1 cellular context compared by ENCODE assay signal in the genomic region with DNA sequence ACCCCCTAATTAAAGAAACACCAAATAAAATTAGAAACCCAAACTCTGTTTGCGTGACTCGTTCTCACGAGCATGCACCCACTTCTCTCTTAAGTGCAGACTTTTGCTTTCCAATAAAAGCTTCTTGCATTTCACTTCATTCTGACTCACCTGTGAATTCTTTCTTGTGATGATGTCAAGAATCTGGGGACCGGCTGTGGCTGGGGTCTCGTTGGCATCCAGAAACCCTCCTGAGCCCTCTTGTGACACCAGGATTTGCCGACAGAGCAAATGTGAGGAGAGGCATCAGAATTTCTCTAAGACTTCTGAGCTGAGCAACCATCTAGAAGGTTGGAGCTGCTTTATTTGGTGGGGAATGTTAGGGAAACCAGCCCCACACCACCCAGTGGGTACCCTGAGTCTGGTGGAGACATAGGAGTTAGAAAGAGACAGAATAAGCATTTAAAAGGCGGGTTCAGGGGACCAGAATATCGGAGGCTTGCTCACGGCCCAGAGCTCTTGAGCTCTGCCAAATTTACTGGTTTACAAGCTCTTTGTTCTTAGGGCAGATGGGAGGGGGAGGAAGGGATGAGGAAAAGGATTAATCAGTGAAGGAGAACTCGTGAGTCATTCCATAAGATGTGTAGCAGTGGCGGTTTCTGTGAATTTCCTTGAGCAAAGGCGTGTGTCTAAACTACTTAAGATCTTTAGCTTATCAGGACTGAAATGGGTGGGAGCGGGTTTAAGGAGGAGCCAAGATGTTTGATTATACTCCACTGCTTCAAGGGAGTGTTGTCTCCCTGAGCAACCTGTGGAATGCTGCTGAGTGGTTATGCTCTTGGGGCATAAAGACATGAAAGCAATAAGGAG.
TF ChIP-seq lines count a peak whose summit lies in the region.

No MANE protein-coding gene starts in this region.

TF ChIP-seq in HepG2, 621 proteins besides CTCF, POLR2A, EP300 and RAD21:
- TF ChIP-seq, protein P1, sequence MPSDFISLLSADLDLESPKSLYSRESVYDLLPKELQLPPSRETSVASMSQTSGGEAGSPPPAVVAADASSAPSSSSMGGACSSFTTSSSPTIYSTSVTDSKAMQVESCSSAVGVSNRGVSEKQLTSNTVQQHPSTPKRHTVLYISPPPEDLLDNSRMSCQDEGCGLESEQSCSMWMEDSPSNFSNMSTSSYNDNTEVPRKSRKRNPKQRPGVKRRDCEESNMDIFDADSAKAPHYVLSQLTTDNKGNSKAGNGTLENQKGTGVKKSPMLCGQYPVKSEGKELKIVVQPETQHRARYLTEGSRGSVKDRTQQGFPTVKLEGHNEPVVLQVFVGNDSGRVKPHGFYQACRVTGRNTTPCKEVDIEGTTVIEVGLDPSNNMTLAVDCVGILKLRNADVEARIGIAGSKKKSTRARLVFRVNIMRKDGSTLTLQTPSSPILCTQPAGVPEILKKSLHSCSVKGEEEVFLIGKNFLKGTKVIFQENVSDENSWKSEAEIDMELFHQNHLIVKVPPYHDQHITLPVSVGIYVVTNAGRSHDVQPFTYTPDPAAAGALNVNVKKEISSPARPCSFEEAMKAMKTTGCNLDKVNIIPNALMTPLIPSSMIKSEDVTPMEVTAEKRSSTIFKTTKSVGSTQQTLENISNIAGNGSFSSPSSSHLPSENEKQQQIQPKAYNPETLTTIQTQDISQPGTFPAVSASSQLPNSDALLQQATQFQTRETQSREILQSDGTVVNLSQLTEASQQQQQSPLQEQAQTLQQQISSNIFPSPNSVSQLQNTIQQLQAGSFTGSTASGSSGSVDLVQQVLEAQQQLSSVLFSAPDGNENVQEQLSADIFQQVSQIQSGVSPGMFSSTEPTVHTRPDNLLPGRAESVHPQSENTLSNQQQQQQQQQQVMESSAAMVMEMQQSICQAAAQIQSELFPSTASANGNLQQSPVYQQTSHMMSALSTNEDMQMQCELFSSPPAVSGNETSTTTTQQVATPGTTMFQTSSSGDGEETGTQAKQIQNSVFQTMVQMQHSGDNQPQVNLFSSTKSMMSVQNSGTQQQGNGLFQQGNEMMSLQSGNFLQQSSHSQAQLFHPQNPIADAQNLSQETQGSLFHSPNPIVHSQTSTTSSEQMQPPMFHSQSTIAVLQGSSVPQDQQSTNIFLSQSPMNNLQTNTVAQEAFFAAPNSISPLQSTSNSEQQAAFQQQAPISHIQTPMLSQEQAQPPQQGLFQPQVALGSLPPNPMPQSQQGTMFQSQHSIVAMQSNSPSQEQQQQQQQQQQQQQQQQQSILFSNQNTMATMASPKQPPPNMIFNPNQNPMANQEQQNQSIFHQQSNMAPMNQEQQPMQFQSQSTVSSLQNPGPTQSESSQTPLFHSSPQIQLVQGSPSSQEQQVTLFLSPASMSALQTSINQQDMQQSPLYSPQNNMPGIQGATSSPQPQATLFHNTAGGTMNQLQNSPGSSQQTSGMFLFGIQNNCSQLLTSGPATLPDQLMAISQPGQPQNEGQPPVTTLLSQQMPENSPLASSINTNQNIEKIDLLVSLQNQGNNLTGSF (CRISPR knock-in tag; IDR thresholded peaks at IDR 0.05): no peak
- TF ChIP-seq CBX1 (IDR thresholded peaks at IDR 0.05; ENCODE audit: low read depth) (no peak), MAFF (IDR thresholded peaks at IDR 0.05; ENCODE audit: low read depth, low read length) (peak; percentile 43), MAFK (conservative IDR thresholded peaks at IDR 0.05 in 1 of 2, IDR thresholded peaks at IDR 0.05 in 1 of 2; ENCODE audit: low read length in 2 of 2) (peak; percentile 63 to 76), ZFYVE20 (CRISPR knock-in tag; IDR thresholded peaks at IDR 0.05; ENCODE audit: borderline replicate concordance, low read depth) (no peak), MEIS1 (CRISPR knock-in tag; IDR thresholded peaks at IDR 0.05; ENCODE audit: borderline replicate concordance) (no peak)
